10 cellular contexts compared by ENCODE assay signal in the genomic region with DNA sequence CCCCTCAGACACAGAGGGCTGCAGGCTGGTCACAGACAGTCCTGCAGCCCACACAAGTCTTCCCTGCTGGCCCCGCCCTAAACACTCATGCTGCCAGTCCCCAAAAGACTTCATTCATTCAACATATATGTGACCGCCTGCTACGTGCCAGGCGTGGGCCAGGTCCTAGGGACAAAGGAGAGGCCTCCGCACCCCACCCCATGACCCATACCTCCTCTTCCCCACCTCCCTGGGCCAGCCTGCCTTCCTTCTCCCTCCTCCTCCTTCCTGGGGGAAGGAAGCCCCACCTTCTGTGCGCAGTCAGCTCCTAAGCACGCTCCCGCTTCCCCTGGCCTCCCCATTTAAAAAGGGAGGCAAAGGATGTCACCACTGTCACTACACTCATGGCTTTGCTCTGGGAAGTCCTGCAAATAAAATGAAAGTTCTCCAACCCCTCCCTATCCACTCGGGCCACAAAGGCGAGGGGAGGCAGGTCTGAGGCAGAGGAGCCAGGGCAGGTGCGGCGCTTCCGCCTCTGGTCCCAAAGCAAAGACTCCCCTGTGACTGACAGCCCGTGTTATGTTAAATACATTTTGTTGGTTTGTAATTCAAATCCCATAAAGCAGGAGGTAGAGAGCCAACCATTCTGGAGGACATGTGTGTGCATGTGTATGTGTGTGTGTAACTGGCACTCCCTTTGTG. TPM values are rescaled to one million over a fixed set of nuclear protein-coding genes. Genes with fewer than 3 reads are reported as not detected.
DNase-seq lines count a peak whose midpoint lies in the region; ATAC-seq, FAIRE-seq and TF ChIP-seq lines count a peak whose summit lies in the region.
"Had no signal": no experiment of that assay in that cellular context is flagged by ENCODE, and none has a peak within 500 bp of the region (broad histone marks: within the 10 kb centered on the region; RNA-seq: fewer than 3 reads in every experiment).

No MANE protein-coding gene starts in this region.

- peaks cover 0 to 3% of the 10 kb centered on the region in 2 donors for H3K27me3 Mint-ChIP-seq in CD4-positive, alpha-beta memory T cell
- peaks cover 16% of the 10 kb centered on the region for H3K27me3 Mint-ChIP-seq in GM23338 (ENCODE audit: insufficient read depth, low read depth, poor library complexity)

- H3K4me3 ChIP-seq in CD4-positive, alpha-beta memory T cell (ENCODE audit: low read length in 2 of 2) = no peak overlapping the region
- peak overlapping the region; percentile 49; the same call in 1 of the 2 replicates for H3K4me3 ChIP-seq in GM23338
- H3K4me3 ChIP-seq in bronchial epithelial cell (ENCODE audit: low read depth, low read length) = peak overlapping the region; percentile 34
- peak overlapping the region; percentile 40 to 45 for H3K4me3 ChIP-seq in muscle layer of duodenum (ENCODE audit: low read depth in 1 of 2, low read length in 2 of 2)
- H3K4me3 ChIP-seq: ovary had no signal

- no peaks in the 10 kb centered on the region for H3K9me3 ChIP-seq in CD4-positive, alpha-beta memory T cell (ENCODE audit: control insufficient read depth in 1 of 2, low read length in 2 of 2)
- no peaks in the 10 kb centered on the region for H3K9me3 ChIP-seq in muscle layer of duodenum (ENCODE audit: control insufficient read depth in 1 of 2, low read length in 2 of 2)
- H3K9me3 ChIP-seq: ovary had no signal

- no peaks in the 10 kb centered on the region; the same call in 1 of the 2 replicates for H4K20me1 ChIP-seq in GM23338 (replicated peaks; ENCODE audit: insufficient read depth)

- no peaks in the 10 kb centered on the region for H3K36me3 Mint-ChIP-seq in CD4-positive, alpha-beta memory T cell
- H3K36me3 Mint-ChIP-seq in GM23338 (ENCODE audit: low read depth) = no peaks in the 10 kb centered on the region

- no peak for DNase-seq in CD4-positive, alpha-beta memory T cell
- DNase-seq in GM23338 (ENCODE audit: low spot score) (peak; percentile 43), bronchial epithelial cell (ENCODE audit: low read depth) (peak; percentile 47), NCI-H226 (no peak), T-helper 9 cell (no peak), amygdala (lab: John Stamatoyannopoulos, UW) (no peak)
- DNase-seq in central memory CD4-positive, alpha-beta T cell = no peak
- DNase-seq: endodermal cell, ovary had no signal

- ATAC-seq in GM23338 = peak; percentile 36

- no peaks in the 10 kb centered on the region for H3K9me3 Mint-ChIP-seq in CD4-positive, alpha-beta memory T cell
- H3K9me3 Mint-ChIP-seq in GM23338 = no peaks in the 10 kb centered on the region
- H3K9me3 Mint-ChIP-seq: endodermal cell had no signal

- H3K27ac ChIP-seq in CD4-positive, alpha-beta memory T cell (ENCODE audit: low read depth, low read length) = no peak overlapping the region
- H3K27ac ChIP-seq in GM23338 (ENCODE audit: low read depth) (no peak overlapping the region), muscle layer of duodenum (ENCODE audit: low read length) (no peak overlapping the region)
- H3K27ac ChIP-seq: ovary had no signal

- no peak for FAIRE-seq in bronchial epithelial cell (lab: Jason Lieb, UNC)

- no peaks in the 10 kb centered on the region for H3K4me1 ChIP-seq in CD4-positive, alpha-beta memory T cell (ENCODE audit: insufficient read depth, low read length)
- H3K4me1 ChIP-seq in GM23338 (ENCODE audit: insufficient read depth) = peaks cover 14% of the 10 kb centered on the region
- peaks cover 0 to 22% of the 10 kb centered on the region in 2 donors for H3K4me1 ChIP-seq in muscle layer of duodenum (ENCODE audit: control insufficient read depth in 1 of 2, insufficient read depth in 2 of 2, low read length in 2 of 2)

- H3K27me3 ChIP-seq in CD4-positive, alpha-beta memory T cell (ENCODE audit: insufficient read depth, low read length) = no peaks in the 10 kb centered on the region
- H3K27me3 ChIP-seq in GM23338 (ENCODE audit: insufficient read depth) = no peaks in the 10 kb centered on the region
- no peaks in the 10 kb centered on the region for H3K27me3 ChIP-seq in bronchial epithelial cell (ENCODE audit: control insufficient read depth, insufficient read depth, low read length)
- no peaks in the 10 kb centered on the region for H3K27me3 ChIP-seq in muscle layer of duodenum (ENCODE audit: low read depth, low read length)
- H3K27me3 ChIP-seq: ovary had no signal

- no peaks in the 10 kb centered on the region for H3K79me2 ChIP-seq in GM23338 (replicated peaks; ENCODE audit: insufficient read depth)

- peak overlapping the region in 7 of 8 donors; percentile 22 to 76 (median 65) for H3K4me3 Mint-ChIP-seq in CD4-positive, alpha-beta memory T cell
- peak overlapping the region; percentile 52 for H3K4me3 Mint-ChIP-seq in GM23338
- H3K4me3 Mint-ChIP-seq: endodermal cell had no signal

- CTCF ChIA-PET in CD4-positive, alpha-beta memory T cell (lab: Charles Lee; ENCODE audit: partially characterized antibody) = no interaction called here

- H3K4me1 Mint-ChIP-seq in CD4-positive, alpha-beta memory T cell = peaks cover 5 to 22% (median 16%) of the 10 kb centered on the region in 4 donors
- H3K4me1 Mint-ChIP-seq in GM23338 = peaks cover 20% of the 10 kb centered on the region
- H3K4me1 Mint-ChIP-seq: endodermal cell had no signal

- no peaks in the 10 kb centered on the region for H3K9me2 ChIP-seq in GM23338 (ENCODE audit: insufficient read depth)

- H3K36me3 ChIP-seq in CD4-positive, alpha-beta memory T cell (ENCODE audit: insufficient read depth, low read length) = no peaks in the 10 kb centered on the region
- H3K36me3 ChIP-seq in GM23338 (ENCODE audit: insufficient read depth) = no peaks in the 10 kb centered on the region
- no peaks in the 10 kb centered on the region for H3K36me3 ChIP-seq in bronchial epithelial cell (ENCODE audit: control insufficient read depth, insufficient read depth, low read length)
- H3K36me3 ChIP-seq in muscle layer of duodenum (ENCODE audit: control insufficient read depth in 1 of 2, insufficient read depth in 2 of 2, low read length in 2 of 2) = no peaks in the 10 kb centered on the region
- H3K36me3 ChIP-seq: ovary had no signal

- peak overlapping the region; percentile 85 for H2AFZ ChIP-seq in GM23338

- POLR2A ChIA-PET in CD4-positive, alpha-beta memory T cell (lab: Charles Lee; ENCODE audit: partially characterized antibody) = no interaction called here

- peak overlapping the region in 3 of 7 donors; percentile 16 to 70 (median 57) for H3K27ac Mint-ChIP-seq in CD4-positive, alpha-beta memory T cell
- 0 out of 2 replicates have a peak overlapping the region, but pooled peaks have one; percentile 59 for H3K27ac Mint-ChIP-seq in GM23338
- H3K27ac Mint-ChIP-seq: endodermal cell had no signal

- intact Hi-C loops in CD4-positive, alpha-beta memory T cell (cut with micrococcal nuclease) = no loop called here

- TF ChIP-seq CTCF in GM23338 (conservative IDR thresholded peaks at IDR 0.05; ENCODE audit: low read depth in 2 of 2) = no peak
- no peak for TF ChIP-seq CTCF in bronchial epithelial cell (IDR thresholded peaks at IDR 0.05; ENCODE audit: insufficient read depth, low read length, severe bottlenecking)

- peak overlapping the region; percentile 75 for H3K4me2 ChIP-seq in GM23338

- peaks cover 3% of the 10 kb centered on the region; the same call in 1 of the 2 replicates for H3F3A ChIP-seq in GM23338 (replicated peaks; ENCODE audit: low read depth)

TF ChIP-seq in GM23338, 12 proteins besides CTCF, POLR2A, EP300 and RAD21 (continues in another document):
- TF ChIP-seq POLR2AphosphoS5 (IDR thresholded peaks at IDR 0.05; ENCODE audit: low read depth) (no peak), STAT1 (IDR thresholded peaks at IDR 0.05; ENCODE audit: unreplicated experiment) (no peak), ZNF331 (CRISPR knock-in tag; IDR thresholded peaks at IDR 0.05; ENCODE audit: low read depth) (no peak)

RNA-seq across cellular contexts. Expression of a gene that starts 9.0 kb away (rescaled TPM):
- under 1 TPM; 0.12 to 0.64 TPM for total RNA-seq in CD4-positive, alpha-beta memory T cell
- under 1 TPM in 1 of 2 donors, not detected in 1; 0.11 TPM for polyA plus RNA-seq in CD4-positive, alpha-beta memory T cell
- 1.3 TPM in 1 of 2 replicates, not detected in the other for total RNA-seq in GM23338 (2014; rRNA removed; shearing (Covaris generic))
- 0.34 TPM in 1 of 2 replicates, not detected in the other for polyA plus RNA-seq in GM23338 (2016; fragmentation: Nextera tagmentation; extraction: Ambion mirVana)
- under 0.01 and 0.26 TPM in 2 replicates for total RNA-seq in bronchial epithelial cell

RNA-seq across cellular contexts. Expression of a gene that starts 9.3 kb away (rescaled TPM):
- 10 to 100 TPM; 28.5 to 33.9 TPM for total RNA-seq in CD4-positive, alpha-beta memory T cell
- polyA plus RNA-seq in CD4-positive, alpha-beta memory T cell = 1 to 10 TPM in 1 of 2 donors, under 1 TPM in 1; 0.91 to 5.7 TPM
- 19.1 and 24.9 TPM in 2 replicates for total RNA-seq in GM23338 (2014; rRNA removed; shearing (Covaris generic))
- 17.9 and 22.5 TPM in 2 replicates for polyA plus RNA-seq in GM23338 (2016; fragmentation: Nextera tagmentation; extraction: Ambion mirVana)
- total RNA-seq in bronchial epithelial cell = 13.3 and 16.8 TPM in 2 replicates

RNA-seq across cellular contexts. Expression of a gene that starts 23.6 kb away (rescaled TPM):
- total RNA-seq in CD4-positive, alpha-beta memory T cell = 10 to 100 TPM; 33.9 to 35.6 TPM
- 10 to 100 TPM in 1 of 2 donors, 1 to 10 TPM in 1; 7.9 to 13.0 TPM for polyA plus RNA-seq in CD4-positive, alpha-beta memory T cell
- total RNA-seq in GM23338 (2014; rRNA removed; shearing (Covaris generic)) = 12.1 and 15.3 TPM in 2 replicates
- 5.3 and 5.8 TPM in 2 replicates for polyA plus RNA-seq in GM23338 (2016; fragmentation: Nextera tagmentation; extraction: Ambion mirVana)
- 5.8 TPM in 2 replicates for total RNA-seq in bronchial epithelial cell

RNA-seq across cellular contexts. Expression of a gene that starts 44.8 kb away (rescaled TPM):
- not detected for total RNA-seq in CD4-positive, alpha-beta memory T cell
- not detected for polyA plus RNA-seq in CD4-positive, alpha-beta memory T cell
- not detected in 2 replicates for total RNA-seq in GM23338 (2014; rRNA removed; shearing (Covaris generic))
- polyA plus RNA-seq in GM23338 (2016; fragmentation: Nextera tagmentation; extraction: Ambion mirVana) = not detected in 2 replicates
- not detected in 2 replicates for total RNA-seq in bronchial epithelial cell
- polyA plus RNA-seq: ovary had no signal

RNA-seq across cellular contexts. Expression of a gene that starts 50.0 kb away (rescaled TPM):
- total RNA-seq in CD4-positive, alpha-beta memory T cell = 10 to 100 TPM; 52.4 to 53.7 TPM
- polyA plus RNA-seq in CD4-positive, alpha-beta memory T cell = 100 to 1,000 TPM in 1 of 2 donors, 10 to 100 TPM in 1; 80.1 to 125 TPM
- 65.1 and 80.4 TPM in 2 replicates for total RNA-seq in GM23338 (2014; rRNA removed; shearing (Covaris generic))
- polyA plus RNA-seq in GM23338 (2016; fragmentation: Nextera tagmentation; extraction: Ambion mirVana) = 37.1 and 39.0 TPM in 2 replicates
- total RNA-seq in bronchial epithelial cell = 21.1 and 34.8 TPM in 2 replicates

Comparison
In these comparisons a context has a peak if more than half of its experiments do, and no peak if none do; other contexts are left out.
1. DNase-seq: peak in GM23338 (single experiment) and bronchial epithelial cell (single experiment); none in CD4-positive, alpha-beta memory T cell (0 of 5), central memory CD4-positive, alpha-beta T cell (single experiment), NCI-H226 (single experiment), T-helper 9 cell (single experiment) and amygdala (0 of 56).
2. H3K4me3 ChIP-seq: peak in GM23338 (single experiment), bronchial epithelial cell (single experiment) and muscle layer of duodenum (2 of 2); none in CD4-positive, alpha-beta memory T cell (0 of 2).